ENCODE assay signal across 34 cellular contexts in genomic region chr3:7817239-7817638, GRCh38.
"Had no signal": no experiment of that assay in that cellular context is flagged by ENCODE, and none has a peak within 500 bp of the region (broad histone marks: within the 10 kb centered on the region; RNA-seq: fewer than 3 reads in every experiment).

No MANE protein-coding gene starts in this region.

- DNase-seq: Karpas-422, Kasumi-1, MG63, MM.1S, MV-4-11, NCI-H1048, NCI-H1092, NCI-H1092 treated with DMSO at 0.1 percent for 48 hours, NCI-H1105, NCI-H1105 treated with DMSO at 0.1 percent for 48 hours, NCI-H1417, NCI-H1417 treated with DMSO at 0.1 percent for 48 hours, NCI-H1436, NCI-H1436 treated with DMSO at 0.1 percent for 48 hours, NCI-H146, NCI-H1694, NCI-H1694 treated with DMSO at 0.1 percent for 48 hours, NCI-H187, NCI-H187 treated with DMSO at 0.1 percent for 48 hours, NCI-H1930, NCI-H2029, NCI-H2029 treated with DMSO at 0.1 percent for 48 hours, NCI-H2081, NCI-H2081 treated with DMSO at 0.1 percent for 48 hours, NCI-H2107, NCI-H2171, NCI-H2171 treated with DMSO at 0.1 percent for 48 hours, NCI-H2227 treated with DMSO at 0.1 percent for 48 hours, NCI-H226, NCI-H345, NCI-H446, NCI-H446 treated with DMSO at 0.1 percent for 48 hours, NCI-H510A, NCI-H510A treated with DMSO at 0.1 percent for 48 hours had no signal

- H3K27me3 ChIP-seq: MG63 had no signal

- H3K36me3 ChIP-seq: MG63 had no signal

- H3K4me3 ChIP-seq: MG63 had no signal

- H3K9me3 ChIP-seq: MG63 had no signal
